Comparison of ENCODE assay signal across 20 cellular contexts in genomic region chr2:176317246-176318065, GRCh38. TPM values are rescaled to one million over a fixed set of nuclear protein-coding genes. Genes with fewer than 3 reads are reported as not detected.
A peak's percentile ranks its signal among the peaks of the same experiment; 100 is the strongest.
DNase-seq lines count a peak whose midpoint lies in the region; ATAC-seq and TF ChIP-seq lines count a peak whose summit lies in the region.
"Had no signal": no experiment of that assay in that cellular context is flagged by ENCODE, and none has a peak within 500 bp of the region (broad histone marks: within the 10 kb centered on the region; RNA-seq: fewer than 3 reads in every experiment).

No MANE protein-coding gene starts in this region.

- H3K4me1 Mint-ChIP-seq in T-helper 17 cell = peaks cover 13% of the 10 kb centered on the region
- H3K4me1 Mint-ChIP-seq: nephron had no signal

- no peak overlapping the region for H3K4me3 Mint-ChIP-seq in T-helper 17 cell
- H3K4me3 Mint-ChIP-seq: activated naive CD8-positive, alpha-beta T cell; nephron; stimulated activated memory B cell treated with anti-CD40 and anti-IgM and Interleukin-4, amounts not matched to agents 10 μg/mL and 1 μg/mL and 100 μg/mL, for 72 hours had no signal

- H3K36me3 Mint-ChIP-seq in T-helper 17 cell (ENCODE audit: low read depth) = peaks cover 7% of the 10 kb centered on the region

- no peaks in the 10 kb centered on the region for H3K36me3 ChIP-seq in right lobe of liver
- H3K36me3 ChIP-seq: uterus had no signal

- no peaks in the 10 kb centered on the region for H3K27me3 Mint-ChIP-seq in T-helper 17 cell
- H3K27me3 Mint-ChIP-seq: activated naive CD8-positive, alpha-beta T cell; stimulated activated memory B cell treated with anti-CD40 and anti-IgM and Interleukin-4, amounts not matched to agents 10 μg/mL and 1 μg/mL and 100 μg/mL, for 72 hours had no signal

- H3K27me3 ChIP-seq in right lobe of liver = no peaks in the 10 kb centered on the region
- H3K27me3 ChIP-seq: uterus had no signal

- ATAC-seq in HG03432 (IDR thresholded peaks at IDR 0.05; ENCODE audit: unreplicated experiment) (peak; percentile 39), T-helper 17 cell (no peak), right lobe of liver (peak; percentile 50 to 59 (median 54))
- ATAC-seq: stimulated activated memory B cell treated with anti-CD40 and anti-IgM and Interleukin-4, amounts not matched to agents 10 μg/mL and 1 μg/mL and 100 μg/mL, for 72 hours had no signal

- no peaks in the 10 kb centered on the region for H3K9me3 ChIP-seq in T-helper 17 cell (ENCODE audit: control insufficient read depth, low read length, poor library complexity, severe bottlenecking)
- H3K9me3 ChIP-seq in right lobe of liver = no peaks in the 10 kb centered on the region
- H3K9me3 ChIP-seq: uterus had no signal

- WGBS in right lobe of liver (ENCODE audit: insufficient coverage, low coverage, low lambda C conversion rate, missing lambda C conversion rate) = 57% methylated on average over 1 of the region's 1 CpG

- intact Hi-C loops in right lobe of liver (cut with DNase I) = no loop called here

- H3K4me3 ChIP-seq in right lobe of liver = no peak overlapping the region
- H3K4me3 ChIP-seq: GM23248, uterus had no signal

- DNase-seq in DMS153 (lab: John Stamatoyannopoulos, UW) (peak; percentile 5), DMS153 treated with DMSO at 0.1 percent for 48 hours (lab: John Stamatoyannopoulos, UW; ENCODE audit: unreplicated experiment) (no peak), T-helper 17 cell (no peak), right lobe of liver (no peak), NCI-H524 (lab: John Stamatoyannopoulos, UW) (no peak), NCI-H446 (lab: John Stamatoyannopoulos, UW) (no peak)
- no peak for DNase-seq in activated CD4-positive, alpha-beta T cell treated with anti-CD3 and anti-CD28 coated beads, Interleukin-2, amount 50 U/mL, for 4 hours
- DNase-seq: cerebellar nuclear complex, COR-L47, erythroblast, GM23248, Karpas-422, NCI-H1105, RPMI8226, uterus had no signal

- peak overlapping the region; percentile 62 for H3K27ac Mint-ChIP-seq in T-helper 17 cell
- H3K27ac Mint-ChIP-seq: activated naive CD8-positive, alpha-beta T cell; nephron; stimulated activated memory B cell treated with anti-CD40 and anti-IgM and Interleukin-4, amounts not matched to agents 10 μg/mL and 1 μg/mL and 100 μg/mL, for 72 hours had no signal

- TF ChIP-seq CTCF in right lobe of liver (IDR thresholded peaks at IDR 0.05) = no peak

- no peak for TF ChIP-seq POLR2A in right lobe of liver (IDR thresholded peaks at IDR 0.05)

- H3K27ac ChIP-seq in right lobe of liver = no peak overlapping the region
- H3K27ac ChIP-seq: 22Rv1, GM23248, uterus had no signal

- peaks cover 0 to 13% (median 6%) of the 10 kb centered on the region in 4 donors for H3K4me1 ChIP-seq in right lobe of liver
- H3K4me1 ChIP-seq: uterus had no signal

RNA-seq across cellular contexts. Expression of gene MTX2, which starts 48.2 kb away (rescaled TPM):
- total RNA-seq in T-helper 17 cell = 1 to 10 TPM; 6.1 to 7.5 TPM
- total RNA-seq in right lobe of liver = 10 to 100 TPM in 4 of 6 experiments, 1 to 10 TPM in 2; 7.7 to 29.3 (median 11.1) TPM
